In the genomic region with DNA sequence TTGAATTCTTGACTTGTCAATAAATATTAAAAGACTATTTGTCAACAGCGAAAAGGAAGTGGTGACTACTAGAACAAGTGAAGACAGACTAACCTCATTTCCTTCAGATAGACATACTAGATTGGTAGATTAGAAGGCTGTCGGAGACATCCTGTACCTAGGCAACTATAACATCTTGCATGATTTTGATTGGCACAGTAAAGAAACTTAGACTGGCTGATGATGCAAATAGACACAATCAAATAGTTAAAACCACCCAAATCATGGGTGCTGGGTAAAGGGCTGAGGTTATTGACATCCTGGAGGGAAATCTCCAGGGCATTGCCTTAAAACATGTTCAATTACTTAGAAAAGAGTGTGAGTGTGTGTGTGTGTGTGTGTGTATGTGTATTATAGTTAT, we compare ENCODE assay signal across 15 cellular contexts.
DNase-seq lines count a peak whose midpoint lies in the region; ATAC-seq and TF ChIP-seq lines count a peak whose summit lies in the region.
"Had no signal": no experiment of that assay in that cellular context is flagged by ENCODE, and none has a peak within 500 bp of the region (broad histone marks: within the 10 kb centered on the region; RNA-seq: fewer than 3 reads in every experiment).

No MANE protein-coding gene starts in this region.

- POLR2A ChIA-PET in CD8-positive, alpha-beta T cell (lab: Charles Lee), result no interaction called here
- POLR2A ChIA-PET in activated CD8-positive, alpha-beta T cell treated with anti-CD3 and anti-CD28 coated beads for 36 hours (lab: Charles Lee), result no interaction called here
- POLR2A ChIA-PET in naive thymus-derived CD8-positive, alpha-beta T cell (lab: Charles Lee), result no interaction called here

- ATAC-seq in CD8-positive, alpha-beta T cell, result peak; percentile 87
- ATAC-seq in activated CD8-positive, alpha-beta T cell treated with anti-CD3 and anti-CD28 coated beads for 36 hours, result peak; percentile 79
- peak; percentile 70 to 83 for ATAC-seq in naive thymus-derived CD8-positive, alpha-beta T cell

- H3K9me3 Mint-ChIP-seq in activated CD4-positive, alpha-beta T cell treated with anti-CD3 and anti-CD28 coated beads, Interleukin-2, amount 10 ng/mL, durations not matched to agents 24 days and 14 days, result peaks cover 6% of the 10 kb centered on the region
- no peaks in the 10 kb centered on the region for H3K9me3 Mint-ChIP-seq in CD8-positive, alpha-beta T cell
- no peaks in the 10 kb centered on the region for H3K9me3 Mint-ChIP-seq in activated CD8-positive, alpha-beta T cell treated with anti-CD3 and anti-CD28 coated beads for 36 hours
- H3K9me3 Mint-ChIP-seq in naive thymus-derived CD8-positive, alpha-beta T cell, result peaks cover 0 to 4% (median 0%) of the 10 kb centered on the region in 9 donors
- H3K9me3 Mint-ChIP-seq: activated naive CD4-positive, alpha-beta T cell treated with anti-CD3 and anti-CD28 coated beads for 36 hours; CD14-positive monocyte; neural progenitor cell had no signal

- H3K27ac ChIP-seq in CD8-positive, alpha-beta T cell (ENCODE audit: low read depth, low read length), result peak overlapping the region; percentile 33
- H3K27ac ChIP-seq: colonic mucosa, neural progenitor cell, thyroid gland had no signal

- no peaks in the 10 kb centered on the region for H3K9me3 ChIP-seq in CD8-positive, alpha-beta T cell (ENCODE audit: low read length)
- H3K9me3 ChIP-seq: colonic mucosa, thyroid gland had no signal

- H3K36me3 Mint-ChIP-seq in activated CD4-positive, alpha-beta T cell treated with anti-CD3 and anti-CD28 coated beads, Interleukin-2, amount 10 ng/mL, durations not matched to agents 24 days and 14 days (ENCODE audit: low read depth), result peaks cover 10% of the 10 kb centered on the region
- no peaks in the 10 kb centered on the region for H3K36me3 Mint-ChIP-seq in CD8-positive, alpha-beta T cell
- H3K36me3 Mint-ChIP-seq in activated CD8-positive, alpha-beta T cell treated with anti-CD3 and anti-CD28 coated beads for 36 hours (ENCODE audit: low read depth), result peaks cover 2% of the 10 kb centered on the region
- H3K36me3 Mint-ChIP-seq in naive thymus-derived CD8-positive, alpha-beta T cell, result no peaks in the 10 kb centered on the region
- H3K36me3 Mint-ChIP-seq: neural progenitor cell had no signal

- TF ChIP-seq CTCF in CD8-positive, alpha-beta T cell (IDR thresholded peaks at IDR 0.05), result no peak
- TF ChIP-seq CTCF in activated CD8-positive, alpha-beta T cell treated with anti-CD3 and anti-CD28 coated beads for 36 hours (IDR thresholded peaks at IDR 0.05), result no peak

- peaks cover 17% of the 10 kb centered on the region for H3K4me1 ChIP-seq in CD8-positive, alpha-beta T cell (ENCODE audit: insufficient read depth, low read length)
- H3K4me1 ChIP-seq: neural progenitor cell had no signal

- H3K27me3 Mint-ChIP-seq in activated CD4-positive, alpha-beta T cell treated with anti-CD3 and anti-CD28 coated beads, Interleukin-2, amount 10 ng/mL, durations not matched to agents 24 days and 14 days, result no peaks in the 10 kb centered on the region
- no peaks in the 10 kb centered on the region for H3K27me3 Mint-ChIP-seq in CD8-positive, alpha-beta T cell (ENCODE audit: low read depth)
- H3K27me3 Mint-ChIP-seq in activated CD8-positive, alpha-beta T cell treated with anti-CD3 and anti-CD28 coated beads for 36 hours, result no peaks in the 10 kb centered on the region
- no peaks in the 10 kb centered on the region for H3K27me3 Mint-ChIP-seq in naive thymus-derived CD8-positive, alpha-beta T cell

- peak; percentile 59 for DNase-seq in activated CD4-positive, alpha-beta T cell treated with anti-CD3 and anti-CD28 coated beads, Interleukin-2, amount 10 ng/mL, durations not matched to agents 24 days and 14 days
- DNase-seq in activated CD4-positive, alpha-beta T cell treated with anti-CD3 and anti-CD28 coated beads for 1 hour, result no peak
- peak in 3 of 7 experiments; percentile 6 to 26 (median 22) for DNase-seq in CD8-positive, alpha-beta T cell
- no peak for DNase-seq in activated CD8-positive, alpha-beta T cell treated with anti-CD3 and anti-CD28 coated beads for 36 hours
- peak in 4 of 10 donors; percentile 30 to 76 (median 42) for DNase-seq in naive thymus-derived CD8-positive, alpha-beta T cell
- DNase-seq in mesenteric fat pad (ENCODE audit: low spot score) (no peak), head of caudate nucleus (no peak), superior temporal gyrus (ENCODE audit: extremely low spot score) (no peak)
- DNase-seq: activated naive CD4-positive, alpha-beta T cell treated with anti-CD3 and anti-CD28 coated beads for 36 hours; colonic mucosa; H7; hippocampal formation; thyroid gland had no signal

- no peak overlapping the region for H3K4me3 Mint-ChIP-seq in activated CD4-positive, alpha-beta T cell treated with anti-CD3 and anti-CD28 coated beads, Interleukin-2, amount 10 ng/mL, durations not matched to agents 24 days and 14 days
- no peak overlapping the region for H3K4me3 Mint-ChIP-seq in CD8-positive, alpha-beta T cell
- H3K4me3 Mint-ChIP-seq in activated CD8-positive, alpha-beta T cell treated with anti-CD3 and anti-CD28 coated beads for 36 hours, result no peak overlapping the region
- peak overlapping the region in 1 of 10 donors; percentile 48 for H3K4me3 Mint-ChIP-seq in naive thymus-derived CD8-positive, alpha-beta T cell
- H3K4me3 Mint-ChIP-seq: activated naive CD4-positive, alpha-beta T cell treated with anti-CD3 and anti-CD28 coated beads for 36 hours; CD14-positive monocyte; neural progenitor cell had no signal

- intact Hi-C loops in activated CD4-positive, alpha-beta T cell treated with anti-CD3 and anti-CD28 coated beads, Interleukin-2, amount 10 ng/mL, durations not matched to agents 24 days and 14 days (cut with micrococcal nuclease), result no loop called here
- intact Hi-C loops in CD8-positive, alpha-beta T cell (cut with DNase I, micrococcal nuclease), result loop anchor here in 1 of 2 experiments (5.0 kb wide), 1 partner anchor 52 kb away; no protein-coding TSS in a partner anchor
- intact Hi-C loops in activated CD8-positive, alpha-beta T cell treated with anti-CD3 and anti-CD28 coated beads for 36 hours (cut with micrococcal nuclease), result no loop called here
- intact Hi-C loops in head of caudate nucleus (cut with DNase I), result no loop called here

- H3K4me3 ChIP-seq in CD8-positive, alpha-beta T cell (ENCODE audit: low read depth, low read length), result no peak overlapping the region
- H3K4me3 ChIP-seq: colonic mucosa, neural progenitor cell, thyroid gland had no signal

- H3K27me3 ChIP-seq in CD8-positive, alpha-beta T cell (ENCODE audit: insufficient read depth, low read length), result no peaks in the 10 kb centered on the region
- H3K27me3 ChIP-seq: colonic mucosa, neural progenitor cell, thyroid gland had no signal

- peak overlapping the region; percentile 12 for H3K27ac Mint-ChIP-seq in activated CD4-positive, alpha-beta T cell treated with anti-CD3 and anti-CD28 coated beads, Interleukin-2, amount 10 ng/mL, durations not matched to agents 24 days and 14 days
- peak overlapping the region; percentile 83 for H3K27ac Mint-ChIP-seq in CD8-positive, alpha-beta T cell
- H3K27ac Mint-ChIP-seq in activated CD8-positive, alpha-beta T cell treated with anti-CD3 and anti-CD28 coated beads for 36 hours, result peak overlapping the region; percentile 27
- peak overlapping the region in 6 of 10 donors; percentile 29 to 96 (median 72) for H3K27ac Mint-ChIP-seq in naive thymus-derived CD8-positive, alpha-beta T cell
- H3K27ac Mint-ChIP-seq: activated naive CD4-positive, alpha-beta T cell treated with anti-CD3 and anti-CD28 coated beads for 36 hours; CD14-positive monocyte; neural progenitor cell had no signal

- CTCF ChIA-PET in CD8-positive, alpha-beta T cell (lab: Charles Lee), result interaction anchor here (0.9 kb wide), 1 partner anchor 329 kb away, joined by 3 read pairs; no protein-coding TSS in a partner anchor
- CTCF ChIA-PET in activated CD8-positive, alpha-beta T cell treated with anti-CD3 and anti-CD28 coated beads for 36 hours (lab: Charles Lee), result interaction anchor here (0.6 to 2.0 kb wide), 2 partner anchors 136 to 142 kb away, joined by 3 to 5 read pairs; no protein-coding TSS in a partner anchor

- H3K4me1 Mint-ChIP-seq in activated CD4-positive, alpha-beta T cell treated with anti-CD3 and anti-CD28 coated beads, Interleukin-2, amount 10 ng/mL, durations not matched to agents 24 days and 14 days, result peaks cover 22% of the 10 kb centered on the region
- peaks cover 30% of the 10 kb centered on the region for H3K4me1 Mint-ChIP-seq in CD8-positive, alpha-beta T cell (ENCODE audit: low read depth)
- H3K4me1 Mint-ChIP-seq in activated CD8-positive, alpha-beta T cell treated with anti-CD3 and anti-CD28 coated beads for 36 hours (ENCODE audit: low read depth), result peaks cover 23% of the 10 kb centered on the region
- H3K4me1 Mint-ChIP-seq in naive thymus-derived CD8-positive, alpha-beta T cell, result peaks cover 0 to 36% (median 9%) of the 10 kb centered on the region in 4 donors
- H3K4me1 Mint-ChIP-seq: neural progenitor cell had no signal

- no peaks in the 10 kb centered on the region for H3K36me3 ChIP-seq in CD8-positive, alpha-beta T cell (ENCODE audit: insufficient read depth, low read length)
- H3K36me3 ChIP-seq: colonic mucosa, neural progenitor cell, thyroid gland had no signal

Comparison
In these comparisons a context has a peak if more than half of its experiments do, and no peak if none do; other contexts are left out.
1. H3K27ac Mint-ChIP-seq: peak in every context shown above with its lines; median percentile 83 in CD8-positive, alpha-beta T cell; 72 in naive thymus-derived CD8-positive, alpha-beta T cell; 27 in activated CD8-positive, alpha-beta T cell treated with anti-CD3 and anti-CD28 coated beads for 36 hours; 12 in activated CD4-positive, alpha-beta T cell treated with anti-CD3 and anti-CD28 coated beads, Interleukin-2, amount 10 ng/mL, durations not matched to agents 24 days and 14 days.